In the genomic region with DNA sequence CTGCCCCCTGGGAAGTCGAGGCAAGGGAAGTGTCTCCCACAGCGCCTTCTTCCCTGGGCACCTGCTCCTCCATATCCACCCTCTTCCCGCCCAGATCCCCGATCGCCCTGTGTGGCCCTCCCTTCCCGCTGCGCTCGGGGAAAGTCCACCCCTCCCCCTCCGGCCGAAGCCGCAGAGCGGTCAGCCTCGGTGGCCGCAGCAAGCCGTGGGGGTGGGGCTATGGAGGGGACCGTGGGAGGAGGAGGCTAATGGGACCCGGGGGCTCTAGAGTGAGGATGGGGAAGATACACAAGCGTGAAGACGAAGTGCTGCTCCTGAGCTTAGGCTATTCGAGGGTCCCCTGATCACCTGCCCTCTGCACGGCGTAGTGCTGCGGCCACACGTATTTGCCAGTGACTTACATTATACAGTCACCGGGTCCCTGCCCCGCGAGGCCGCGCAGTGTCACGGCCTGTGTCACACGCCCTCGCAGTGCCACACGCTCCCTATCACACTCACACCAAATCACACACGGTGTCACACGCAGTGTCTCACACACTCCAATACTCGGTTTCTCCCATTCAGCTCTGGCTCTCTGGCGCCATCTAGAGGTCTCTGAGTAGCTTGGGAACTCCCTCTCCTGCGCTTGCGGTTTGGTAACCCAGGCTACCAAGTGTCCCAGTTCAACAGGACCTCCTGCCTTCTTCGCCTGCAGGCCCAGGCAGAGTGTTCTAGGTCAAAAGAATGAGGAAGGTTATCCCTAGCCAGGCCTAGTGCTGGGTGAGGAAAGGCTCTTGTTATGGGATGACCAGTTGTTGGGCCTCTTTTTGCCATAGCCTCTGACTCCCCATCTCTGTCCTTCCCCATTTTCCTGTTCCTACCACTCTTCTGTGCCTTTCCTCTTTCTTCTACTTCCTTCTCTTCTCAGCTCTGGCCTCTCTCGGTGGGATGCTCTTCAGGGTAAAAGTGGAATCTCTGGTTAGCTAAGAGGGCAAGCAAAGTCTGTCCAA, we compare ENCODE assay signal across 8 cellular contexts. TPM values are rescaled to one million over a fixed set of nuclear protein-coding genes. Genes with fewer than 3 reads are reported as not detected.
A peak's percentile ranks its signal among the peaks of the same experiment; 100 is the strongest.
DNase-seq lines count a peak whose midpoint lies in the region; ATAC-seq, FAIRE-seq and TF ChIP-seq lines count a peak whose summit lies in the region.

No MANE protein-coding gene starts in this region.

- H3K4me2 ChIP-seq in keratinocyte (ENCODE audit: control insufficient read depth, extremely low read depth, insufficient read depth, low read depth, low read length) = peak overlapping the region; percentile 78

- POLR2A ChIA-PET in AG04450 (lab: Yijun Ruan, JAX) = interaction anchor here (0.6 to 1.0 kb wide), 2 partner anchors 187 to 191 kb away, joined by 3 read pairs; no protein-coding TSS in a partner anchor

- H2AFZ ChIP-seq in keratinocyte (ENCODE audit: control insufficient read depth, low read length) = no peak overlapping the region

- H3K27ac ChIP-seq in AG04450 (ENCODE audit: low read depth, low read length) (no peak overlapping the region), keratinocyte (ENCODE audit: control insufficient read depth, insufficient read depth, low read length) (no peak overlapping the region)

- no peak overlapping the region for H3K9ac ChIP-seq in keratinocyte (ENCODE audit: control insufficient read depth, extremely low read depth, insufficient read depth, low read length)

- no peaks in the 10 kb centered on the region; the same call in 1 of the 2 replicates for H3K9me3 ChIP-seq in AG04450 (ENCODE audit: control insufficient read depth, insufficient read depth, low read length)
- no peaks in the 10 kb centered on the region for H3K9me3 ChIP-seq in keratinocyte (ENCODE audit: control insufficient read depth, low read depth, low read length)

- peak overlapping the region; percentile 39 for H3K4me3 ChIP-seq in AG04450 (ENCODE audit: low read depth, low read length)
- peak overlapping the region; percentile 30 to 69 (median 51) for H3K4me3 ChIP-seq in keratinocyte (ENCODE audit: control insufficient read depth in 2 of 3, extremely low read depth in 1 of 3, insufficient read depth in 2 of 3, low read depth in 1 of 3, low read length in 3 of 3)

- no peaks in the 10 kb centered on the region for H4K20me1 ChIP-seq in keratinocyte (ENCODE audit: control insufficient read depth, extremely low read depth, insufficient read depth, low read length)

- FAIRE-seq in keratinocyte (lab: Jason Lieb, UNC) = peak; percentile 91

- peaks cover 30% of the 10 kb centered on the region for H3K4me1 ChIP-seq in keratinocyte (ENCODE audit: control insufficient read depth, extremely low read depth, insufficient read depth, low read length)

- TF ChIP-seq CTCF in AG04450 (IDR thresholded peaks at IDR 0.05; ENCODE audit: low read depth, low read length) (peak; percentile 99), keratinocyte (optimal IDR thresholded peaks at IDR 0.05 in 1 of 3, IDR thresholded peaks at IDR 0.05 in 1 of 3, conservative IDR thresholded peaks at IDR 0.05 in 1 of 3; ENCODE audit: extremely low read depth in 1 of 3, insufficient read depth in 2 of 3, low read length in 3 of 3) (peak in 2 of 3 experiments; percentile 97 to 99)

- dilution Hi-C loops in keratinocyte (cut with MboI; ENCODE audit: extremely low pct_ligation_motif_present, low sequenced_read_pairs) = no loop called here

- H3K9me1 ChIP-seq in keratinocyte (ENCODE audit: control insufficient read depth, extremely low read depth, insufficient read depth, low read length) = no peaks in the 10 kb centered on the region

- DNase-seq in AG04450 (ENCODE audit: low read depth, low spot score) (peak; percentile 46), NCI-H345 treated with DMSO at 0.1 percent for 48 hours (lab: John Stamatoyannopoulos, UW; ENCODE audit: unreplicated experiment) (peak; percentile 88), cerebellar cortex (ENCODE audit: low spot score) (peak; percentile 99), keratinocyte (ENCODE audit: low read depth, low spot score) (peak; percentile 59)
- peak; percentile 80 for DNase-seq in stimulated activated CD4-positive, alpha-beta T cell treated with anti-CD3 and anti-CD28 coated beads, Interleukin-12 subunit alpha, Interleukin-12 subunit beta, amount 100 ng/mL, for 4 hours

- peak; percentile 89 for ATAC-seq in GM18870 (IDR thresholded peaks at IDR 0.05; ENCODE audit: unreplicated experiment)
- ATAC-seq in HG03175 (IDR thresholded peaks at IDR 0.05; ENCODE audit: unreplicated experiment) = peak; percentile 87
- ATAC-seq in activated CD4-positive, CD25-positive, alpha-beta regulatory T cell treated with anti-CD3 and anti-CD28 coated beads, Interleukin-2, amount 50 U/mL, for 24 hours = peak; percentile 91 to 92

- CTCF ChIA-PET in AG04450 (lab: Charles Lee) = interaction anchor here (0.5 to 8.6 kb wide), 51 partner anchors 8 to 287 kb away, joined by 3 to 169 read pairs (median 4); no protein-coding TSS in a partner anchor

- no peaks in the 10 kb centered on the region for H3K36me3 ChIP-seq in keratinocyte (ENCODE audit: control insufficient read depth in 2 of 2, extremely low read depth in 1 of 2, insufficient read depth in 2 of 2, low read length in 2 of 2)

- peaks cover 80% of the 10 kb centered on the region for H3K27me3 ChIP-seq in AG04450 (ENCODE audit: control insufficient read depth, insufficient read depth, low read length)
- H3K27me3 ChIP-seq in keratinocyte (ENCODE audit: control insufficient read depth, extremely low read depth, insufficient read depth, low read length) = peaks cover 77% of the 10 kb centered on the region

- peaks cover 10% of the 10 kb centered on the region for H3K79me2 ChIP-seq in keratinocyte (ENCODE audit: control insufficient read depth, insufficient read depth, low read length)

RNA-seq across cellular contexts. Expression of gene PCDH1, which starts 0.9 kb away (rescaled TPM):
- polyA plus RNA-seq in AG04450 (2011; rRNA removed) (0.11 and 0.12 TPM in 2 replicates), keratinocyte (10.0 to 19.9 TPM (median 14.2 TPM) in 3 replicates)
- 0.30 and 0.46 TPM in 2 replicates for polyA minus RNA-seq in AG04450 (2011; rRNA and poly(A)+ RNA removed)
- polyA plus RNA-seq in keratinocyte (2011; ENCODE audit: low read depth) = 76.5 TPM
- 6.6 and 7.2 TPM in 2 replicates for polyA plus RNA-seq in keratinocyte (2011; cell fraction: cytosol; rRNA removed)
- polyA plus RNA-seq in keratinocyte (2011; cell fraction: nucleus; rRNA removed) = 32.7 and 43.1 TPM in 2 replicates
- 18.0 and 74.0 TPM in 2 replicates for polyA plus RNA-seq in keratinocyte (2012; ENCODE audit: low replicate concordance)
- polyA minus RNA-seq in keratinocyte = 45.5 to 90.7 TPM (median 50.3 TPM) in 3 replicates
- polyA minus RNA-seq in keratinocyte (2011; cell fraction: cytosol; rRNA and poly(A)+ RNA removed) = 24.2 TPM
- polyA minus RNA-seq in keratinocyte (2011; cell fraction: nucleus; rRNA and poly(A)+ RNA removed) = 71.8 and 73.0 TPM in 2 replicates

RNA-seq across cellular contexts. Expression of gene DELE1, which starts 44.6 kb away (rescaled TPM):
- 54.7 and 72.3 TPM in 2 replicates for polyA plus RNA-seq in AG04450 (2011; rRNA removed)
- 54.0 and 88.1 TPM in 2 replicates for polyA minus RNA-seq in AG04450 (2011; rRNA and poly(A)+ RNA removed)
- polyA plus RNA-seq in keratinocyte = 37.3 to 49.6 TPM (median 37.5 TPM) in 3 replicates
- polyA plus RNA-seq in keratinocyte (2011; ENCODE audit: low read depth) = 9.4 TPM
- 29.6 and 34.1 TPM in 2 replicates for polyA plus RNA-seq in keratinocyte (2011; cell fraction: cytosol; rRNA removed)
- polyA plus RNA-seq in keratinocyte (2011; cell fraction: nucleus; rRNA removed) = 106 and 128 TPM in 2 replicates
- 28.3 and 30.1 TPM in 2 replicates for polyA plus RNA-seq in keratinocyte (2012; ENCODE audit: low replicate concordance)
- 38.8 to 47.1 TPM (median 43.9 TPM) in 3 replicates for polyA minus RNA-seq in keratinocyte
- polyA minus RNA-seq in keratinocyte (2011; cell fraction: cytosol; rRNA and poly(A)+ RNA removed) = 19.2 TPM
- polyA minus RNA-seq in keratinocyte (2011; cell fraction: nucleus; rRNA and poly(A)+ RNA removed) = 22.9 and 39.2 TPM in 2 replicates

Comparison
In these comparisons a context has a peak if more than half of its experiments do, and no peak if none do; other contexts are left out.
1. DNase-seq: peak in every context shown above with its lines; median percentile 99 in cerebellar cortex; 88 in NCI-H345 treated with DMSO at 0.1 percent for 48 hours; 80 in stimulated activated CD4-positive, alpha-beta T cell treated with anti-CD3 and anti-CD28 coated beads, Interleukin-12 subunit alpha, Interleukin-12 subunit beta, amount 100 ng/mL, for 4 hours; 59 in keratinocyte; 46 in AG04450.